12 cellular contexts compared by ENCODE assay signal in the genomic region with DNA sequence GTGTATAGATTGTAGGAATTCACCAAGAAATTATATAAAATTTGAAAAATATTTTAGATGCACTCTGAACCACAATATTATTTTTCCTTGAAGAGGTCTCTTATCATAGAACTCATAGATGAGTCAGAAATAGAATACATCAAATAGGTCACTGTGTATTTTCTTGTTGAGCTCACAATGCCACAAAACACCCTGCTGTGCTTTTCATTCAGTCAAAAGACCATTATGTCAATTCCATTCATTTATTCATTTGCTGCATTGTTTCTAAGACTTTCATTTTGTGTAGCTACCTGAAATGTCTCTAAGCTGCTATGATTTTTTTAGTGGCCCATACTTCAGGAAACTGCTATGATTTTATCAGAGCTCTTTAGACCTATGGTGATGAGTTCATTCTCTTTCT.
DNase-seq lines count a peak whose midpoint lies in the region; FAIRE-seq and TF ChIP-seq lines count a peak whose summit lies in the region.
"Had no signal": no experiment of that assay in that cellular context is flagged by ENCODE, and none has a peak within 500 bp of the region (broad histone marks: within the 10 kb centered on the region; RNA-seq: fewer than 3 reads in every experiment).

No MANE protein-coding gene starts in this region.

- H3K4me1 ChIP-seq in astrocyte (ENCODE audit: insufficient read depth, low read length) (peaks cover 2% of the 10 kb centered on the region), uterus (no peaks in the 10 kb centered on the region)
- H3K4me1 ChIP-seq: BLaER1 had no signal

- H4K20me1 ChIP-seq in astrocyte (ENCODE audit: insufficient read depth, low read length): no peaks in the 10 kb centered on the region
- H4K20me1 ChIP-seq: BLaER1 had no signal

- H2AFZ ChIP-seq in astrocyte (ENCODE audit: low read depth, low read length): no peak overlapping the region

- no peak overlapping the region for H3K27ac Mint-ChIP-seq in astrocyte (ENCODE audit: unreplicated experiment)

- TF ChIP-seq POLR2A in uterus (IDR thresholded peaks at IDR 0.05): no peak

- peaks cover 2% of the 10 kb centered on the region for H3K9me3 Mint-ChIP-seq in astrocyte (ENCODE audit: unreplicated experiment)

- H3K9me3 ChIP-seq in astrocyte (ENCODE audit: insufficient read depth, low read depth, low read length): no peaks in the 10 kb centered on the region
- H3K9me3 ChIP-seq in uterus: no peaks in the 10 kb centered on the region
- H3K9me3 ChIP-seq: BLaER1 had no signal

- no peaks in the 10 kb centered on the region for H3K4me1 Mint-ChIP-seq in astrocyte (ENCODE audit: low read depth, unreplicated experiment)

- H3K4me3 Mint-ChIP-seq in astrocyte (ENCODE audit: unreplicated experiment): no peak overlapping the region

- H3K36me3 ChIP-seq in astrocyte (ENCODE audit: insufficient read depth, low read length): no peaks in the 10 kb centered on the region
- H3K36me3 ChIP-seq in uterus: no peaks in the 10 kb centered on the region
- H3K36me3 ChIP-seq: BLaER1 had no signal

- H3K4me2 ChIP-seq in astrocyte (ENCODE audit: low read length): no peak overlapping the region
- H3K4me2 ChIP-seq: BLaER1 had no signal

- FAIRE-seq in astrocyte (lab: Jason Lieb, UNC): no peak
- FAIRE-seq: GM18507 had no signal

- intact Hi-C loops in uterus (cut with DNase I; ENCODE audit: low total_unique reads): no loop called here

- no peak overlapping the region for H3K9ac ChIP-seq in astrocyte (ENCODE audit: low read length)
- H3K9ac ChIP-seq: BLaER1 had no signal

- peak; percentile 1 for DNase-seq in DMS153 (lab: John Stamatoyannopoulos, UW)
- no peak for DNase-seq in DMS153 treated with DMSO at 0.1 percent for 48 hours (lab: John Stamatoyannopoulos, UW; ENCODE audit: unreplicated experiment)
- DNase-seq in Daoy (ENCODE audit: low read depth): peak; percentile 14
- DNase-seq in astrocyte (ENCODE audit: low read depth): peak; percentile 1
- peak; percentile 14 for DNase-seq in iris pigment epithelial cell (ENCODE audit: low read depth)
- no peak for DNase-seq in HCEC 1CT
- no peak for DNase-seq in uterus
- DNase-seq: AML-193 had no signal

- TF ChIP-seq CTCF in astrocyte (IDR thresholded peaks at IDR 0.05; ENCODE audit: insufficient read depth, low read depth, low read length) (no peak), uterus (IDR thresholded peaks at IDR 0.05) (no peak)

- H3K27ac ChIP-seq in astrocyte (ENCODE audit: low read depth, low read length) (no peak overlapping the region), uterus (no peak overlapping the region)
- H3K27ac ChIP-seq: 22Rv1, BLaER1, HL-60 had no signal

- H3K27me3 Mint-ChIP-seq in astrocyte (ENCODE audit: low read depth, unreplicated experiment): peaks cover 7% of the 10 kb centered on the region

- no peaks in the 10 kb centered on the region for H3K27me3 ChIP-seq in astrocyte (ENCODE audit: insufficient read depth, low read length)
- no peaks in the 10 kb centered on the region for H3K27me3 ChIP-seq in uterus
- H3K27me3 ChIP-seq: BLaER1 had no signal

- no peak overlapping the region for H3K4me3 ChIP-seq in astrocyte (ENCODE audit: insufficient read depth, low read depth, low read length)
- H3K4me3 ChIP-seq in uterus: no peak overlapping the region
- H3K4me3 ChIP-seq: BLaER1 had no signal

- H3K79me2 ChIP-seq in astrocyte (ENCODE audit: insufficient read depth, low read length): no peaks in the 10 kb centered on the region

- no peaks in the 10 kb centered on the region for H3K36me3 Mint-ChIP-seq in astrocyte (ENCODE audit: low read depth, unreplicated experiment)

Comparison
In these comparisons a context has a peak if more than half of its experiments do, and no peak if none do; other contexts are left out.
1. DNase-seq: peak in DMS153 (single experiment), Daoy (single experiment), astrocyte (single experiment) and iris pigment epithelial cell (single experiment); none in DMS153 treated with DMSO at 0.1 percent for 48 hours (single experiment), HCEC 1CT (single experiment) and uterus (0 of 2).